20 cellular contexts compared by ENCODE assay signal in genomic region chr5:502325-503079, GRCh38. TPM values are rescaled to one million over a fixed set of nuclear protein-coding genes. Genes with fewer than 3 reads are reported as not detected.
DNase-seq lines count a peak whose midpoint lies in the region; FAIRE-seq and TF ChIP-seq lines count a peak whose summit lies in the region.
"Had no signal": no experiment of that assay in that cellular context is flagged by ENCODE, and none has a peak within 500 bp of the region (broad histone marks: within the 10 kb centered on the region; RNA-seq: fewer than 3 reads in every experiment).

No MANE protein-coding gene starts in this region.

- H3K18ac ChIP-seq in H1 (ENCODE audit: extremely low read depth, low read length), result no peak overlapping the region; the same call in 1 of the 2 replicates

- H3K27ac ChIP-seq in H1 (ENCODE audit: low read depth, low read length), result no peak overlapping the region
- no peak overlapping the region for H3K27ac ChIP-seq in RWPE1
- H3K27ac ChIP-seq: adrenal gland, cardiac muscle cell, neutrophil, spleen had no signal

- no peak overlapping the region for H3K4me2 ChIP-seq in H1 (ENCODE audit: insufficient read depth in 1 of 2, low read depth in 2 of 2, low read length in 2 of 2)

- H3K9ac ChIP-seq in H1 (replicated peaks in 1 of 4; ENCODE audit: extremely low read depth in 1 of 4, low read depth in 3 of 4, low read length in 3 of 4), result no peak overlapping the region

- no peak overlapping the region for H2AFZ ChIP-seq in H1 (ENCODE audit: low read length)

- TF ChIP-seq RAD21 in H1 (IDR thresholded peaks at IDR 0.05 in 1 of 2, conservative IDR thresholded peaks at IDR 0.05 in 1 of 2; ENCODE audit: low read depth in 2 of 2, low read length in 2 of 2), result peak in 1 of 2 experiments; percentile 26; a peak in 1 of 4 replicates

- no peak overlapping the region for H4K5ac ChIP-seq in H1 (ENCODE audit: insufficient read length, low read depth, low read length)

- TF ChIP-seq CTCF in H1 (IDR thresholded peaks at IDR 0.05; ENCODE audit: control extremely low read depth in 1 of 3, insufficient read depth in 1 of 3, low read depth in 1 of 3, low read length in 3 of 3) (peak in 1 of 3 experiments; percentile 10; a peak in 1 of 4 replicates), nephron progenitor cell (IDR thresholded peaks at IDR 0.05) (no peak), RWPE1 (conservative IDR thresholded peaks at IDR 0.05; ENCODE audit: low read depth) (no peak)

- peaks cover 3% of the 10 kb centered on the region for H3K9me3 Mint-ChIP-seq in nephron progenitor cell
- H3K9me3 Mint-ChIP-seq: activated CD4-positive, alpha-beta T cell treated with anti-CD3 and anti-CD28 coated beads, Interleukin-2, amount 10 ng/mL, durations not matched to agents 24 days and 14 days; T-cell had no signal

- H4K91ac ChIP-seq in H1 (replicated peaks; ENCODE audit: insufficient read length, low read length), result no peak overlapping the region

- H3K4ac ChIP-seq in H1 (replicated peaks; ENCODE audit: insufficient read length, low read depth, low read length), result no peak overlapping the region

- no peak for FAIRE-seq in H1 (lab: Jason Lieb, UNC)
- FAIRE-seq in RCC 7860 (lab: Jason Lieb, UNC), result no peak

- H2BK120ac ChIP-seq in H1 (replicated peaks; ENCODE audit: low read depth, low read length), result no peak overlapping the region

- no peak overlapping the region for H3K4me3 ChIP-seq in H1 (ENCODE audit: extremely low read depth in 1 of 4, insufficient read depth in 2 of 4, low read depth in 3 of 4, low read length in 4 of 4)
- H3K4me3 ChIP-seq: adrenal gland, cardiac muscle cell, mucosa of descending colon had no signal

- H3K23me2 ChIP-seq in H1 (ENCODE audit: low read depth, low read length), result no peaks in the 10 kb centered on the region

- H3K79me1 ChIP-seq in H1 (ENCODE audit: low read depth, low read length), result no peaks in the 10 kb centered on the region

- H3K9me3 ChIP-seq in H1 (ENCODE audit: insufficient read depth in 2 of 2, low read depth in 1 of 2, low read length in 1 of 2), result no peaks in the 10 kb centered on the region
- H3K9me3 ChIP-seq: adrenal gland, Caco-2, mucosa of descending colon, neutrophil, spleen had no signal

- H2BK20ac ChIP-seq in H1 (ENCODE audit: low read length), result no peak overlapping the region

- 85% methylated on average over 36 of the region's 36 CpGs; no CpG with 5 or more reads in 1 of the 2 experiments for whole genome bisulfite sequencing in H1 (ENCODE audit: extremely low coverage in 1 of 2, insufficient coverage in 1 of 2, insufficient read length in 1 of 2, insufficient replicate concordance in 2 of 2, low coverage in 1 of 2, low lambda C conversion rate in 2 of 2, missing lambda C conversion rate in 1 of 2), 2 experiments

- peak overlapping the region; percentile 25; the same call in 1 of the 2 replicates for H4K8ac ChIP-seq in H1 (ENCODE audit: extremely low read depth, insufficient read depth, low read length)

- H2BK15ac ChIP-seq in H1 (ENCODE audit: low read length), result no peak overlapping the region

- CTCF ChIA-PET in H1 (lab: Charles Lee; ENCODE audit: partially characterized antibody), result interaction anchor here (1.0 to 2.5 kb wide), 5 partner anchors 8 to 168 kb away, joined by 3 to 12 read pairs (median 5); no protein-coding TSS in a partner anchor
- CTCF ChIA-PET in RWPE1 (lab: Yijun Ruan, JAX), result interaction anchor here (0.7 kb wide), 1 partner anchor 507 kb away, joined by 3 read pairs; no protein-coding TSS in a partner anchor

- no peak overlapping the region for H2AK5ac ChIP-seq in H1 (ENCODE audit: low read depth, low read length)

- H3K14ac ChIP-seq in H1 (ENCODE audit: insufficient read length), result no peak overlapping the region

- H3K4me3 Mint-ChIP-seq in nephron progenitor cell, result no peak overlapping the region
- H3K4me3 Mint-ChIP-seq: activated CD4-positive, alpha-beta T cell treated with anti-CD3 and anti-CD28 coated beads, Interleukin-2, amount 10 ng/mL, durations not matched to agents 24 days and 14 days had no signal

- DNase-seq in DMS79 (lab: John Stamatoyannopoulos, UW) (peak; percentile 97), NCI-H1694 (lab: John Stamatoyannopoulos, UW) (peak; percentile 33), H1 (ENCODE audit: low read depth in 1 of 2, low spot score in 2 of 2) (no peak), nephron progenitor cell (peak; percentile 19), RCC 7860 (ENCODE audit: low spot score) (no peak), RWPE1 (ENCODE audit: low spot score) (no peak), NCI-H774 (lab: John Stamatoyannopoulos, UW) (no peak)
- DNase-seq: activated CD4-positive, alpha-beta T cell treated with anti-CD3 and anti-CD28 coated beads, Interleukin-2, amount 10 ng/mL, durations not matched to agents 24 days and 14 days; activated effector memory CD4-positive, alpha-beta T cell treated with anti-CD3 and anti-CD28 coated beads, Interleukin-2, amount 50 U/mL, for 16 hours; adrenal gland; Caco-2; left ventricle myocardium superior; mucosa of descending colon; NCI-H1417 treated with DMSO at 0.1 percent for 48 hours; spleen; stimulated activated CD8-positive, alpha-beta memory T cell treated with anti-CD3 and anti-CD28 coated beads, Interleukin-4, amount 100 ng/mL, for 48 hours; substantia nigra; T-cell had no signal

- H2BK5ac ChIP-seq in H1 (ENCODE audit: low read depth, low read length), result no peak overlapping the region

- no peak for TF ChIP-seq EP300 in H1 (IDR thresholded peaks at IDR 0.05; ENCODE audit: borderline replicate concordance in 1 of 2, low read depth in 2 of 2, low read length in 2 of 2)

- no peak overlapping the region for H3K56ac ChIP-seq in H1 (replicated peaks; ENCODE audit: insufficient read length, low read depth, low read length)

- H3K4me1 ChIP-seq in H1 (replicated peaks in 1 of 4; ENCODE audit: control insufficient read depth in 3 of 4, insufficient read depth in 4 of 4, low read length in 3 of 4), result peaks cover 0 to 13% (median 5%) of the 10 kb centered on the region in 4 experiments; a peak in 6 of 7 replicates
- H3K4me1 ChIP-seq: adrenal gland had no signal

- H2BK12ac ChIP-seq in H1 (ENCODE audit: low read depth, low read length), result no peak overlapping the region

- no peaks in the 10 kb centered on the region for H4K20me1 ChIP-seq in H1 (replicated peaks in 1 of 2; ENCODE audit: control insufficient read depth in 1 of 2, insufficient read depth in 2 of 2, low read length in 2 of 2)

- H3K27me3 Mint-ChIP-seq in nephron progenitor cell (ENCODE audit: low read depth, poor library complexity), result peaks cover 82% of the 10 kb centered on the region

- POLR2A ChIA-PET in H1 (lab: Charles Lee; ENCODE audit: partially characterized antibody), result interaction anchor here (0.8 to 1.2 kb wide), 3 partner anchors 9 to 11 kb away, joined by 3 read pairs; no protein-coding TSS in a partner anchor
- POLR2A ChIA-PET in RWPE1 (lab: Yijun Ruan, JAX; ENCODE audit: low non-redundant PET), result no interaction called here

- no peaks in the 10 kb centered on the region for H3K36me3 Mint-ChIP-seq in nephron progenitor cell (ENCODE audit: low read depth)
- H3K36me3 Mint-ChIP-seq: T-cell had no signal

- H3K79me2 ChIP-seq in H1 (ENCODE audit: control insufficient read depth in 1 of 2, insufficient read depth in 2 of 2, low read length in 2 of 2), result no peaks in the 10 kb centered on the region

- H3K27ac Mint-ChIP-seq in nephron progenitor cell, result no peak overlapping the region
- H3K27ac Mint-ChIP-seq: activated CD4-positive, alpha-beta T cell treated with anti-CD3 and anti-CD28 coated beads, Interleukin-2, amount 10 ng/mL, durations not matched to agents 24 days and 14 days; T-cell had no signal

- peaks cover 0 to 13% (median 3%) of the 10 kb centered on the region in 4 experiments; a peak in 1 of 7 replicates for H3K27me3 ChIP-seq in H1 (replicated peaks in 1 of 4; ENCODE audit: control insufficient read depth in 3 of 4, extremely low read depth in 1 of 4, insufficient read depth in 3 of 4, low read length in 3 of 4)

- no peak overlapping the region for H3K23ac ChIP-seq in H1 (ENCODE audit: insufficient read length)

- no peak for TF ChIP-seq POLR2A in H1 (IDR thresholded peaks at IDR 0.05; ENCODE audit: control extremely low read depth in 1 of 2, low read depth in 2 of 2, low read length in 2 of 2)

- peaks cover 18% of the 10 kb centered on the region for H3K4me1 Mint-ChIP-seq in nephron progenitor cell
- H3K4me1 Mint-ChIP-seq: activated CD4-positive, alpha-beta T cell treated with anti-CD3 and anti-CD28 coated beads, Interleukin-2, amount 10 ng/mL, durations not matched to agents 24 days and 14 days had no signal

- H3K36me3 ChIP-seq in H1 (ENCODE audit: control insufficient read depth in 2 of 4, insufficient read depth in 4 of 4, low read length in 3 of 4), result no peaks in the 10 kb centered on the region
- H3K36me3 ChIP-seq: adrenal gland, cardiac muscle cell, neutrophil, spleen had no signal

TF ChIP-seq in H1, 55 proteins besides CTCF, POLR2A, EP300 and RAD21:
- TF ChIP-seq GABPA (IDR thresholded peaks at IDR 0.05; ENCODE audit: borderline replicate concordance, insufficient read depth, low read length) (no peak), BACH1 (IDR thresholded peaks at IDR 0.05; ENCODE audit: low read length) (no peak), KDM1A (IDR thresholded peaks at IDR 0.05; ENCODE audit: borderline replicate concordance, low read length) (no peak), JUN (IDR thresholded peaks at IDR 0.05; ENCODE audit: low read depth, low read length) (no peak), SRF (IDR thresholded peaks at IDR 0.05; ENCODE audit: low read depth, low read length) (no peak), CEBPB (IDR thresholded peaks at IDR 0.05; ENCODE audit: low read depth, low read length) (no peak)

RNA-seq across cellular contexts. Expression of gene SLC9A3, which starts 21.7 kb away (rescaled TPM):
- total RNA-seq in H1 (2021; fragmentation: NEBNext Ultra II Directional; extraction: Animal tissue kit (Norgen Biotek cat#: 25700)), result 0.95 and 1.1 TPM in 2 replicates
- 1.0 and 1.3 TPM in 2 replicates for polyA plus RNA-seq in H1 (2011; rRNA removed)
- 1.4 TPM for polyA plus RNA-seq in H1 (2011; cell fraction: cytosol; rRNA removed)
- 1.9 TPM for polyA plus RNA-seq in H1 (2011; cell fraction: nucleus; rRNA removed)
- 1.1 to 1.3 TPM (median 1.2 TPM) in 4 replicates for polyA plus RNA-seq in H1 (2012, experiment 1 of 2)
- 1.6 TPM for polyA plus RNA-seq in H1 (2012, experiment 2 of 2)
- polyA plus RNA-seq in H1 (2013, experiment 1 of 2), result 1.5 TPM
- 1.2 TPM for polyA plus RNA-seq in H1 (2013, experiment 2 of 2)
- 0.46 and 0.47 TPM in 2 replicates for polyA minus RNA-seq in H1 (2011; rRNA and poly(A)+ RNA removed)
- polyA minus RNA-seq in H1 (2011; cell fraction: cytosol; rRNA and poly(A)+ RNA removed), result 0.95 TPM
- polyA minus RNA-seq in H1 (2011; cell fraction: nucleus; rRNA and poly(A)+ RNA removed), result 1.4 TPM

RNA-seq across cellular contexts. Expression of gene EXOC3, which starts 59.5 kb away (rescaled TPM):
- 27.5 and 30.0 TPM in 2 replicates for total RNA-seq in H1 (2021; fragmentation: NEBNext Ultra II Directional; extraction: Animal tissue kit (Norgen Biotek cat#: 25700))
- polyA plus RNA-seq in H1 (2011; rRNA removed), result 14.4 and 19.5 TPM in 2 replicates
- 17.3 TPM for polyA plus RNA-seq in H1 (2011; cell fraction: cytosol; rRNA removed)
- 38.7 TPM for polyA plus RNA-seq in H1 (2011; cell fraction: nucleus; rRNA removed)
- polyA plus RNA-seq in H1 (2012, experiment 1 of 2), result 24.9 to 34.9 TPM (median 31.8 TPM) in 4 replicates
- polyA plus RNA-seq in H1 (2012, experiment 2 of 2), result 19.3 TPM
- polyA plus RNA-seq in H1 (2013, experiment 1 of 2), result 16.3 TPM
- polyA plus RNA-seq in H1 (2013, experiment 2 of 2), result 14.9 TPM
- polyA minus RNA-seq in H1 (2011; rRNA and poly(A)+ RNA removed), result 16.7 and 19.2 TPM in 2 replicates
- 12.9 TPM for polyA minus RNA-seq in H1 (2011; cell fraction: cytosol; rRNA and poly(A)+ RNA removed)
- 14.7 TPM for polyA minus RNA-seq in H1 (2011; cell fraction: nucleus; rRNA and poly(A)+ RNA removed)

Comparison
In these comparisons a context has a peak if more than half of its experiments do, and no peak if none do; other contexts are left out.
1. DNase-seq: peak in DMS79 (single experiment), NCI-H1694 (single experiment) and nephron progenitor cell (single experiment); none in H1 (0 of 2), RCC 7860 (single experiment), RWPE1 (single experiment) and NCI-H774 (single experiment).